8 cellular contexts compared by ENCODE assay signal in genomic region chr11:22193348-22194051, GRCh38. TPM values are rescaled to one million over a fixed set of nuclear protein-coding genes. Genes with fewer than 3 reads are reported as not detected.
DNase-seq lines count a peak whose midpoint lies in the region; ATAC-seq lines count a peak whose summit lies in the region.

No MANE protein-coding gene starts in this region.

- no peaks in the 10 kb centered on the region for H3K9me3 ChIP-seq in iPS DF 6.9 (ENCODE audit: control insufficient read depth, insufficient read depth, low read length)

- peaks cover 2% of the 10 kb centered on the region; the same call in 1 of the 2 replicates for H3K27me3 ChIP-seq in iPS DF 6.9 (ENCODE audit: control insufficient read depth, insufficient read depth, low read length)

- H3K27ac Mint-ChIP-seq in activated naive CD8-positive, alpha-beta T cell treated with anti-CD3 and anti-CD28 coated beads, Interleukin-2, amount 10 ng/mL, durations not matched to agents 7 days and 5 days = no peak overlapping the region

- DNase-seq in AG08396 (ENCODE audit: low spot score) (peak; percentile 6), iPS DF 6.9 (ENCODE audit: low read depth, low spot score) (peak; percentile 22), putamen (ENCODE audit: low spot score) (peak; percentile 39), cerebellum (ENCODE audit: low spot score) (no peak)
- peak; percentile 25 for DNase-seq in activated naive CD8-positive, alpha-beta T cell treated with anti-CD3 and anti-CD28 coated beads, Interleukin-2, amount 10 ng/mL, durations not matched to agents 7 days and 5 days

- H3K9me3 Mint-ChIP-seq in activated naive CD8-positive, alpha-beta T cell treated with anti-CD3 and anti-CD28 coated beads, Interleukin-2, amount 10 ng/mL, durations not matched to agents 7 days and 5 days = no peaks in the 10 kb centered on the region

- no peaks in the 10 kb centered on the region for H3K4me1 Mint-ChIP-seq in activated naive CD8-positive, alpha-beta T cell treated with anti-CD3 and anti-CD28 coated beads, Interleukin-2, amount 10 ng/mL, durations not matched to agents 7 days and 5 days

- peak overlapping the region; percentile 72; the same call in 1 of the 2 replicates for H3K4me3 ChIP-seq in iPS DF 6.9 (ENCODE audit: low read length)

- no peaks in the 10 kb centered on the region for H3K36me3 Mint-ChIP-seq in activated naive CD8-positive, alpha-beta T cell treated with anti-CD3 and anti-CD28 coated beads, Interleukin-2, amount 10 ng/mL, durations not matched to agents 7 days and 5 days

- H3K4me1 ChIP-seq in iPS DF 6.9 (ENCODE audit: control insufficient read depth, insufficient read depth, low read length) = 0 out of 2 replicates have a peak, but pooled peaks cover 2% of the 10 kb centered on the region

- no peaks in the 10 kb centered on the region for H3K36me3 ChIP-seq in iPS DF 6.9 (ENCODE audit: control insufficient read depth, insufficient read depth, low read length)

- no CpG with 5 or more reads among the region's 39 CpGs for WGBS in iPS DF 6.9 (ENCODE audit: insufficient coverage, insufficient read length)

- ATAC-seq in GM18868 (IDR thresholded peaks at IDR 0.05; ENCODE audit: unreplicated experiment) = peak; percentile 21
- ATAC-seq in HG03196 (IDR thresholded peaks at IDR 0.05; ENCODE audit: unreplicated experiment) = peak; percentile 40
- ATAC-seq in activated naive CD8-positive, alpha-beta T cell treated with anti-CD3 and anti-CD28 coated beads, Interleukin-2, amount 10 ng/mL, durations not matched to agents 7 days and 5 days (ENCODE audit: low read depth) = no peak
- no peak for ATAC-seq in GM18520 (IDR thresholded peaks at IDR 0.05; ENCODE audit: unreplicated experiment)

- POLR2A ChIA-PET in activated naive CD8-positive, alpha-beta T cell treated with anti-CD3 and anti-CD28 coated beads, Interleukin-2, amount 10 ng/mL, durations not matched to agents 7 days and 5 days (lab: Charles Lee) = no interaction called here

- peak overlapping the region; percentile 55 for H3K4me3 Mint-ChIP-seq in activated naive CD8-positive, alpha-beta T cell treated with anti-CD3 and anti-CD28 coated beads, Interleukin-2, amount 10 ng/mL, durations not matched to agents 7 days and 5 days

- no peak overlapping the region for H3K27ac ChIP-seq in iPS DF 6.9 (ENCODE audit: low read length)

- peaks cover 27% of the 10 kb centered on the region for H3K27me3 Mint-ChIP-seq in activated naive CD8-positive, alpha-beta T cell treated with anti-CD3 and anti-CD28 coated beads, Interleukin-2, amount 10 ng/mL, durations not matched to agents 7 days and 5 days

RNA-seq across cellular contexts. Expression of gene ANO5, which starts 0.6 kb away (rescaled TPM):
- under 1 TPM; 0.09 to 0.14 TPM for total RNA-seq in activated naive CD8-positive, alpha-beta T cell treated with anti-CD3 and anti-CD28 coated beads, Interleukin-2, amount 10 ng/mL, durations not matched to agents 7 days and 5 days
- total RNA-seq in cerebellum = 9.8 TPM

Comparison
In these comparisons a context has a peak if more than half of its experiments do, and no peak if none do; other contexts are left out.
1. ATAC-seq: peak in GM18868 (single experiment) and HG03196 (single experiment); none in activated naive CD8-positive, alpha-beta T cell treated with anti-CD3 and anti-CD28 coated beads, Interleukin-2, amount 10 ng/mL, durations not matched to agents 7 days and 5 days (single experiment) and GM18520 (single experiment).